ENCODE assay signal across 10 cellular contexts in genomic region chr5:99900302-99900811, GRCh38.
DNase-seq lines count a peak whose midpoint lies in the region; ATAC-seq and TF ChIP-seq lines count a peak whose summit lies in the region.
"Had no signal": no experiment of that assay in that cellular context is flagged by ENCODE, and none has a peak within 500 bp of the region (broad histone marks: within the 10 kb centered on the region; RNA-seq: fewer than 3 reads in every experiment).

No MANE protein-coding gene starts in this region.

- H3K4me3 ChIP-seq in skeletal muscle satellite cell (ENCODE audit: low read length), result peak overlapping the region; percentile 3

- peak overlapping the region; percentile 68 for H3K4me2 ChIP-seq in skeletal muscle satellite cell (ENCODE audit: low read length)

- H3K27me3 ChIP-seq in skeletal muscle satellite cell (ENCODE audit: control insufficient read depth, insufficient read depth, low read length), result no peaks in the 10 kb centered on the region

- H3K36me3 ChIP-seq in skeletal muscle satellite cell (ENCODE audit: insufficient read depth, low read length), result no peaks in the 10 kb centered on the region

- ATAC-seq in omental fat pad (ENCODE audit: low FRiP score) (no peak), HG02759 (IDR thresholded peaks at IDR 0.05; ENCODE audit: unreplicated experiment) (no peak)

- H3K27ac ChIP-seq in epithelial cell of prostate, result peak overlapping the region; percentile 69

- H3K9ac ChIP-seq in skeletal muscle satellite cell (ENCODE audit: low read depth, low read length), result no peak overlapping the region

- no peaks in the 10 kb centered on the region for H3K9me3 ChIP-seq in skeletal muscle satellite cell (replicated peaks; ENCODE audit: low read length)

- TF ChIP-seq CTCF in omental fat pad (IDR thresholded peaks at IDR 0.05), result no peak

- DNase-seq in NCI-H1417 (lab: John Stamatoyannopoulos, UW) (peak in 2 of 3 experiments; percentile 34 to 85), NCI-H1417 treated with DMSO at 0.1 percent for 48 hours (lab: John Stamatoyannopoulos, UW) (no peak), NCI-H69 (lab: John Stamatoyannopoulos, UW) (peak; percentile 60), epithelial cell of prostate (ENCODE audit: low read depth, low spot score) (peak; percentile 52), omental fat pad (ENCODE audit: low spot score) (no peak), NCI-H1694 (lab: John Stamatoyannopoulos, UW) (no peak)
- DNase-seq: NCI-H2171 treated with DMSO at 0.1 percent for 48 hours; stimulated activated CD4-positive, alpha-beta T cell treated with anti-CD3 and anti-CD28 coated beads, Interleukin-12 subunit alpha, Interleukin-12 subunit beta, amount 100 ng/mL, for 4 hours had no signal

- peaks cover 21% of the 10 kb centered on the region for H3K4me1 ChIP-seq in skeletal muscle satellite cell (ENCODE audit: control insufficient read depth, insufficient read depth, low read length)

Comparison
In these comparisons a context has a peak if more than half of its experiments do, and no peak if none do; other contexts are left out.
1. DNase-seq: peak in NCI-H1417 (2 of 3), NCI-H69 (single experiment) and epithelial cell of prostate (single experiment); none in NCI-H1417 treated with DMSO at 0.1 percent for 48 hours (single experiment), omental fat pad (single experiment) and NCI-H1694 (single experiment).